ENCODE assay signal across 15 cellular contexts in the genomic region with DNA sequence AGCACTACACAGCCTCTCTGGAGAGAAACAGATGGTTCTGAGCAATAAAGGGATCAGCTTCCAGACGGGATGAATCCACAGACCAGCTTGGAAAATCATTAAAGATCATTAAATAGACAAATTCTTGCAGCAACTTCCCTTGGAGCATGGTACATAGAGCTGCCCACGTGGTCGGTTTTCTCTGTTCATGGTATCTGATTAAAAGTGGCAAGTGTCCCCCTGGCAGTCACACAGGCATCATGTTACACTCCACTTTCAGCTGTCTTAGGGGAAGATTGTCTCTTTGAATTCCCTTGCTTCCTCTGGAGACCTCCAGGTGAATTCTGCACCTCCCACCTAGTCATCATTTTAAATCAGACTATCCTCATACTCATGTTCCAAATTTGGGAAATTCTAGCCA.
"Had no signal": no experiment of that assay in that cellular context is flagged by ENCODE, and none has a peak within 500 bp of the region (broad histone marks: within the 10 kb centered on the region; RNA-seq: fewer than 3 reads in every experiment).

No MANE protein-coding gene starts in this region.

- H3K27me3 Mint-ChIP-seq: stimulated activated naive CD8-positive, alpha-beta T cell treated with anti-CD3 and anti-CD28 coated beads, Interleukin-15, amount 100 ng/mL, for 72 hours had no signal

- H3K4me1 Mint-ChIP-seq: stimulated activated naive CD8-positive, alpha-beta T cell treated with anti-CD3 and anti-CD28 coated beads, Interleukin-15, amount 100 ng/mL, for 72 hours had no signal

- ATAC-seq: activated naive CD4-positive, alpha-beta T cell treated with anti-CD3 and anti-CD28 coated beads, Interleukin-2, amount 50 U/mL, for 72 hours; left lung; stimulated activated naive CD8-positive, alpha-beta T cell treated with anti-CD3 and anti-CD28 coated beads, Interleukin-15, amount 100 ng/mL, for 72 hours had no signal

- H3K27ac Mint-ChIP-seq: activated naive CD4-positive, alpha-beta T cell treated with anti-CD3 and anti-CD28 coated beads, Interleukin-2, amount 50 U/mL, for 72 hours; nephron progenitor cell; stimulated activated naive CD8-positive, alpha-beta T cell treated with anti-CD3 and anti-CD28 coated beads, Interleukin-15, amount 100 ng/mL, for 72 hours had no signal

- DNase-seq: activated CD4-positive, alpha-beta T cell treated with anti-CD3 and anti-CD28 coated beads for 1 hour; activated CD8-positive, alpha-beta memory T cell treated with anti-CD3 and anti-CD28 coated beads for 24 hours; activated gamma-delta T cell; adrenal gland; cerebellar nuclear complex; cortex of kidney; erythroblast; head of caudate nucleus; kidney; left lung; midbrain; nephron progenitor cell; stimulated activated naive CD8-positive, alpha-beta T cell treated with anti-CD3 and anti-CD28 coated beads, Interleukin-15, amount 100 ng/mL, for 72 hours; trophoblast cell had no signal

- H3K9me3 Mint-ChIP-seq: activated naive CD4-positive, alpha-beta T cell treated with anti-CD3 and anti-CD28 coated beads, Interleukin-2, amount 50 U/mL, for 72 hours; nephron progenitor cell; stimulated activated naive CD8-positive, alpha-beta T cell treated with anti-CD3 and anti-CD28 coated beads, Interleukin-15, amount 100 ng/mL, for 72 hours had no signal

- H3K4me3 Mint-ChIP-seq: nephron progenitor cell; stimulated activated naive CD8-positive, alpha-beta T cell treated with anti-CD3 and anti-CD28 coated beads, Interleukin-15, amount 100 ng/mL, for 72 hours had no signal
